Comparison of ENCODE assay signal across 11 cellular contexts in the genomic region with DNA sequence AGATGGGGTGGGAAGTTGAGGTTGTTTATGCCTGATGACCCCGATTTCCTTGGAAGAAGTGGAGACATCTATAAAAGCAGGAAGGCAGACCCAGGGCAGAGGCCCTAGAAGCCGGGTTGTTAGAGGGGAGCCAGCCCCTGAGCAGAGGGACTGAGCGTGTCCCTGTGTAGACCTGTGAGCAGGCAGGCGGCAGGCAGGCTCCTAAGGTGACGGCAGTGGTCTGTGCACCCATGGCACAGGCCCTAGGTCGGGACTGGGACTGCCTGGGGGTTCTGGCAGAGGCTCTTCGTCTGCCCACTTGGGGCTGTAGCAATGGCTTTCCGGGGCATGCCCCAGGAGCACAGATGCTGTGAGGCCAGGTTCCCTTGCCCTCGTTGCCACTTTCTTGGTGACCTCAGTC. TPM values are rescaled to one million over a fixed set of nuclear protein-coding genes. Genes with fewer than 3 reads are reported as not detected.
DNase-seq lines count a peak whose midpoint lies in the region; ATAC-seq and TF ChIP-seq lines count a peak whose summit lies in the region.
"Had no signal": no experiment of that assay in that cellular context is flagged by ENCODE, and none has a peak within 500 bp of the region (broad histone marks: within the 10 kb centered on the region; RNA-seq: fewer than 3 reads in every experiment).

No MANE protein-coding gene starts in this region.

- no peak for DNase-seq in activated naive CD8-positive, alpha-beta T cell treated with anti-CD3 and anti-CD28 coated beads, Interleukin-2, amount 50 U/mL, for 24 hours
- no peak for DNase-seq in activated naive CD8-positive, alpha-beta T cell treated with anti-CD3 and anti-CD28 coated beads for 36 hours
- DNase-seq in effector memory CD8-positive, alpha-beta T cell, result no peak
- no peak for DNase-seq in nephron progenitor cell
- DNase-seq in type B pancreatic cell (ENCODE audit: extremely low spot score, unreplicated experiment), result no peak
- no peak for DNase-seq in NCI-H526 treated with DMSO at 0.1 percent for 48 hours (lab: John Stamatoyannopoulos, UW)
- DNase-seq in OCI-LY7 (ENCODE audit: low spot score), result no peak
- DNase-seq: activated CD4-positive, alpha-beta T cell treated with anti-CD3 and anti-CD28 coated beads for 36 hours; NCI-H187 treated with DMSO at 0.1 percent for 48 hours had no signal

- no peak overlapping the region for H3K27ac ChIP-seq in OCI-LY7 (ENCODE audit: low read depth, low read length, poor library complexity, severe bottlenecking)

- no peaks in the 10 kb centered on the region for H3K27me3 Mint-ChIP-seq in activated naive CD8-positive, alpha-beta T cell treated with anti-CD3 and anti-CD28 coated beads, Interleukin-2, amount 50 U/mL, for 24 hours
- no peaks in the 10 kb centered on the region for H3K27me3 Mint-ChIP-seq in activated naive CD8-positive, alpha-beta T cell treated with anti-CD3 and anti-CD28 coated beads for 36 hours
- no peaks in the 10 kb centered on the region for H3K27me3 Mint-ChIP-seq in effector memory CD8-positive, alpha-beta T cell
- H3K27me3 Mint-ChIP-seq in nephron progenitor cell (ENCODE audit: low read depth, poor library complexity) (no peaks in the 10 kb centered on the region), type B pancreatic cell (no peaks in the 10 kb centered on the region)
- H3K27me3 Mint-ChIP-seq: activated CD4-positive, alpha-beta T cell treated with anti-CD3 and anti-CD28 coated beads for 36 hours had no signal

- TF ChIP-seq CTCF in nephron progenitor cell (IDR thresholded peaks at IDR 0.05) (no peak), type B pancreatic cell (conservative IDR thresholded peaks at IDR 0.05) (no peak), OCI-LY7 (conservative IDR thresholded peaks at IDR 0.05; ENCODE audit: low read length) (no peak)

- H3K4me3 Mint-ChIP-seq in activated naive CD8-positive, alpha-beta T cell treated with anti-CD3 and anti-CD28 coated beads, Interleukin-2, amount 50 U/mL, for 24 hours, result no peak overlapping the region
- no peak overlapping the region for H3K4me3 Mint-ChIP-seq in activated naive CD8-positive, alpha-beta T cell treated with anti-CD3 and anti-CD28 coated beads for 36 hours
- H3K4me3 Mint-ChIP-seq in effector memory CD8-positive, alpha-beta T cell, result no peak overlapping the region
- H3K4me3 Mint-ChIP-seq in nephron progenitor cell (no peak overlapping the region), type B pancreatic cell (no peak overlapping the region)
- H3K4me3 Mint-ChIP-seq: activated CD4-positive, alpha-beta T cell treated with anti-CD3 and anti-CD28 coated beads for 36 hours; neural crest cell had no signal

- H3K9me2 ChIP-seq in OCI-LY7 (ENCODE audit: insufficient read depth, low read length), result no peaks in the 10 kb centered on the region

- H3K27ac Mint-ChIP-seq in activated naive CD8-positive, alpha-beta T cell treated with anti-CD3 and anti-CD28 coated beads, Interleukin-2, amount 50 U/mL, for 24 hours, result no peak overlapping the region
- H3K27ac Mint-ChIP-seq in activated naive CD8-positive, alpha-beta T cell treated with anti-CD3 and anti-CD28 coated beads for 36 hours, result no peak overlapping the region
- H3K27ac Mint-ChIP-seq in effector memory CD8-positive, alpha-beta T cell, result peak overlapping the region; percentile 11 to 22
- peak overlapping the region; percentile 87 for H3K27ac Mint-ChIP-seq in nephron progenitor cell
- peak overlapping the region; percentile 60 for H3K27ac Mint-ChIP-seq in type B pancreatic cell
- H3K27ac Mint-ChIP-seq: activated CD4-positive, alpha-beta T cell treated with anti-CD3 and anti-CD28 coated beads for 36 hours had no signal

- peak; percentile 38 for ATAC-seq in activated naive CD8-positive, alpha-beta T cell treated with anti-CD3 and anti-CD28 coated beads, Interleukin-2, amount 50 U/mL, for 24 hours
- ATAC-seq in effector memory CD8-positive, alpha-beta T cell (replicated peaks), result no peak
- ATAC-seq in HG02759 (IDR thresholded peaks at IDR 0.05; ENCODE audit: unreplicated experiment), result no peak
- ATAC-seq: activated CD4-positive, alpha-beta T cell treated with anti-CD3 and anti-CD28 coated beads for 36 hours had no signal

- no TSS peak for BruUV-seq in OCI-LY7 (replicated peaks; lab: Mats Ljungman, UMichigan)

- no peaks in the 10 kb centered on the region for H3K79me2 ChIP-seq in OCI-LY7 (ENCODE audit: insufficient read depth, low read depth, low read length)

- peaks cover 41% of the 10 kb centered on the region for H3K4me1 Mint-ChIP-seq in activated naive CD8-positive, alpha-beta T cell treated with anti-CD3 and anti-CD28 coated beads, Interleukin-2, amount 50 U/mL, for 24 hours
- H3K4me1 Mint-ChIP-seq in activated naive CD8-positive, alpha-beta T cell treated with anti-CD3 and anti-CD28 coated beads for 36 hours, result peaks cover 18% of the 10 kb centered on the region
- peaks cover 24 to 32% of the 10 kb centered on the region in 2 donors for H3K4me1 Mint-ChIP-seq in effector memory CD8-positive, alpha-beta T cell (ENCODE audit: low read depth in 2 of 2)
- peaks cover 43% of the 10 kb centered on the region for H3K4me1 Mint-ChIP-seq in nephron progenitor cell
- H3K4me1 Mint-ChIP-seq in type B pancreatic cell (ENCODE audit: unreplicated experiment), result peaks cover 3% of the 10 kb centered on the region

- no peak overlapping the region for H3K4me2 ChIP-seq in OCI-LY7 (ENCODE audit: low read length)

- no peaks in the 10 kb centered on the region for H3K36me3 Mint-ChIP-seq in activated naive CD8-positive, alpha-beta T cell treated with anti-CD3 and anti-CD28 coated beads, Interleukin-2, amount 50 U/mL, for 24 hours (ENCODE audit: low read depth)
- H3K36me3 Mint-ChIP-seq in activated naive CD8-positive, alpha-beta T cell treated with anti-CD3 and anti-CD28 coated beads for 36 hours, result no peaks in the 10 kb centered on the region
- no peaks in the 10 kb centered on the region for H3K36me3 Mint-ChIP-seq in effector memory CD8-positive, alpha-beta T cell (ENCODE audit: insufficient read depth)
- H3K36me3 Mint-ChIP-seq in nephron progenitor cell (ENCODE audit: low read depth) (peaks cover 43% of the 10 kb centered on the region), type B pancreatic cell (no peaks in the 10 kb centered on the region)

- POLR2A ChIA-PET in OCI-LY7 (lab: Charles Lee), result no interaction called here

- H3K4me3 ChIP-seq in OCI-LY7 (ENCODE audit: low read depth, low read length, poor library complexity, severe bottlenecking), result no peak overlapping the region

- intact Hi-C loops in OCI-LY7 (cut with micrococcal nuclease; ENCODE audit: unreplicated experiment), result no loop called here

- peaks cover 5% of the 10 kb centered on the region for H3K4me1 ChIP-seq in OCI-LY7 (ENCODE audit: insufficient read depth, low read length, poor library complexity, severe bottlenecking)

- no peak overlapping the region for H2AFZ ChIP-seq in OCI-LY7 (ENCODE audit: low read length)

- no peaks in the 10 kb centered on the region for H3K9me3 ChIP-seq in OCI-LY7 (ENCODE audit: low read length)

- no peaks in the 10 kb centered on the region for H4K20me1 ChIP-seq in OCI-LY7 (ENCODE audit: insufficient read depth, low read length)

- no peaks in the 10 kb centered on the region for H3K9me3 Mint-ChIP-seq in activated naive CD8-positive, alpha-beta T cell treated with anti-CD3 and anti-CD28 coated beads, Interleukin-2, amount 50 U/mL, for 24 hours
- no peaks in the 10 kb centered on the region for H3K9me3 Mint-ChIP-seq in activated naive CD8-positive, alpha-beta T cell treated with anti-CD3 and anti-CD28 coated beads for 36 hours
- H3K9me3 Mint-ChIP-seq in effector memory CD8-positive, alpha-beta T cell, result no peaks in the 10 kb centered on the region
- H3K9me3 Mint-ChIP-seq in nephron progenitor cell (no peaks in the 10 kb centered on the region), type B pancreatic cell (no peaks in the 10 kb centered on the region)
- H3K9me3 Mint-ChIP-seq: neural crest cell had no signal

- CTCF ChIA-PET in OCI-LY7 (lab: Charles Lee; ENCODE audit: unreplicated experiment), result no interaction called here

- H3K36me3 ChIP-seq in OCI-LY7 (ENCODE audit: insufficient read depth, low read length), result no peaks in the 10 kb centered on the region

RNA-seq across cellular contexts. Expression of a gene that starts 9.9 kb away (rescaled TPM):
- 1 to 10 TPM; 3.0 to 4.1 TPM for total RNA-seq in activated naive CD8-positive, alpha-beta T cell treated with anti-CD3 and anti-CD28 coated beads for 36 hours
- 28.0 and 28.9 TPM in 2 replicates for total RNA-seq in type B pancreatic cell (ENCODE audit: low replicate concordance)
- 21.9 and 44.1 TPM in 2 replicates for total RNA-seq in OCI-LY7 (2014; rRNA removed; shearing (Covaris generic))
- 34.9 and 38.2 TPM in 2 replicates for total RNA-seq in OCI-LY7 (2022)

RNA-seq across cellular contexts. Expression of a gene that starts 22.7 kb away (rescaled TPM):
- total RNA-seq in activated naive CD8-positive, alpha-beta T cell treated with anti-CD3 and anti-CD28 coated beads for 36 hours, result 100 to 1,000 TPM; 181 to 190 TPM
- total RNA-seq in type B pancreatic cell (ENCODE audit: low replicate concordance) (31.6 and 36.8 TPM in 2 replicates), OCI-LY7 (2022) (54.5 and 66.0 TPM in 2 replicates)
- 52.8 and 53.2 TPM in 2 replicates for total RNA-seq in OCI-LY7 (2014; rRNA removed; shearing (Covaris generic))

RNA-seq across cellular contexts. Expression of a gene that starts 23.0 kb away (rescaled TPM):
- 10 to 100 TPM in 1 of 2 experiments, 1 to 10 TPM in 1; 8.3 to 11.8 TPM for total RNA-seq in activated naive CD8-positive, alpha-beta T cell treated with anti-CD3 and anti-CD28 coated beads for 36 hours
- total RNA-seq in type B pancreatic cell (ENCODE audit: low replicate concordance), result 6.1 and 9.6 TPM in 2 replicates
- total RNA-seq in OCI-LY7 (2014; rRNA removed; shearing (Covaris generic)), result 8.1 and 22.3 TPM in 2 replicates
- 12.1 and 12.9 TPM in 2 replicates for total RNA-seq in OCI-LY7 (2022)

RNA-seq across cellular contexts. Expression of a gene that starts 38.3 kb away (rescaled TPM):
- under 1 TPM; 0.41 to 0.54 TPM for total RNA-seq in activated naive CD8-positive, alpha-beta T cell treated with anti-CD3 and anti-CD28 coated beads for 36 hours
- total RNA-seq in type B pancreatic cell (ENCODE audit: low replicate concordance) (0.58 TPM in 1 of 2 replicates, not detected in the other), OCI-LY7 (2022) (0.77 and 1.3 TPM in 2 replicates)
- total RNA-seq in OCI-LY7 (2014; rRNA removed; shearing (Covaris generic)), result 0.57 and 0.88 TPM in 2 replicates

RNA-seq across cellular contexts. Expression of a gene that starts 54.5 kb away (rescaled TPM):
- 10 to 100 TPM; 24.3 TPM for total RNA-seq in activated naive CD8-positive, alpha-beta T cell treated with anti-CD3 and anti-CD28 coated beads for 36 hours
- total RNA-seq in type B pancreatic cell (ENCODE audit: low replicate concordance) (79.2 and 103 TPM in 2 replicates), OCI-LY7 (2022) (40.0 and 44.4 TPM in 2 replicates)
- 65.0 and 72.8 TPM in 2 replicates for total RNA-seq in OCI-LY7 (2014; rRNA removed; shearing (Covaris generic))

Comparison
In these comparisons a context has a peak if more than half of its experiments do, and no peak if none do; other contexts are left out.
1. H3K27ac Mint-ChIP-seq: peak in effector memory CD8-positive, alpha-beta T cell (2 of 2), nephron progenitor cell (single experiment) and type B pancreatic cell (single experiment); none in activated naive CD8-positive, alpha-beta T cell treated with anti-CD3 and anti-CD28 coated beads, Interleukin-2, amount 50 U/mL, for 24 hours (single experiment) and activated naive CD8-positive, alpha-beta T cell treated with anti-CD3 and anti-CD28 coated beads for 36 hours (single experiment).